14 cellular contexts compared by ENCODE assay signal in genomic region chr20:36162272-36162966, GRCh38. TPM values are rescaled to one million over a fixed set of nuclear protein-coding genes. Genes with fewer than 3 reads are reported as not detected.
A peak's percentile ranks its signal among the peaks of the same experiment; 100 is the strongest.
DNase-seq lines count a peak whose midpoint lies in the region; TF ChIP-seq lines count a peak whose summit lies in the region.
"Had no signal": no experiment of that assay in that cellular context is flagged by ENCODE, and none has a peak within 500 bp of the region (broad histone marks: within the 10 kb centered on the region; RNA-seq: fewer than 3 reads in every experiment).

No MANE protein-coding gene starts in this region.

- no peaks in the 10 kb centered on the region for H3K9me3 ChIP-seq in Loucy (ENCODE audit: insufficient read depth, low read depth, low read length)
- H3K9me3 ChIP-seq in SK-N-SH, result no peaks in the 10 kb centered on the region

- H3K9ac ChIP-seq in Loucy (ENCODE audit: low read depth, low read length, poor library complexity, severe bottlenecking) (no peak overlapping the region), SK-N-SH (no peak overlapping the region)

- no peak for TF ChIP-seq RAD21 in SK-N-SH (IDR thresholded peaks at IDR 0.05; ENCODE audit: low read length)

- peak in 1 of 2 experiments; percentile 8; a peak in 1 of 4 replicates for TF ChIP-seq EP300 in SK-N-SH (IDR thresholded peaks at IDR 0.05; ENCODE audit: borderline replicate concordance in 1 of 2, low read depth in 1 of 2, low read length in 1 of 2)

- no peaks in the 10 kb centered on the region for H3K27me3 ChIP-seq in Loucy (ENCODE audit: insufficient read depth, low read length, poor library complexity, severe bottlenecking)
- H3K27me3 ChIP-seq in SK-N-SH (ENCODE audit: insufficient read depth), result no peaks in the 10 kb centered on the region

- H3K4me1 ChIP-seq in Loucy (ENCODE audit: insufficient read depth, low read length, poor library complexity, severe bottlenecking), result peaks cover 5% of the 10 kb centered on the region
- H3K4me1 ChIP-seq in SK-N-SH (ENCODE audit: control insufficient read depth in 1 of 2, insufficient read depth in 2 of 2, low read depth in 1 of 2, low read length in 1 of 2), result peaks cover 7 to 9% of the 10 kb centered on the region in 2 experiments; a peak in 2 of 4 replicates

- H2AFZ ChIP-seq in Loucy (ENCODE audit: low read length) (peak overlapping the region; percentile 28; the same call in 1 of the 2 replicates), SK-N-SH (ENCODE audit: low read depth) (no peak overlapping the region)

- H3K9me2 ChIP-seq in Loucy (replicated peaks; ENCODE audit: low read depth, low read length) (no peaks in the 10 kb centered on the region), SK-N-SH (no peaks in the 10 kb centered on the region)

- TF ChIP-seq CTCF in Loucy (conservative IDR thresholded peaks at IDR 0.05; ENCODE audit: low read length) (no peak), SK-N-SH (IDR thresholded peaks at IDR 0.05) (no peak)

- CTCF ChIA-PET in SK-N-SH (lab: Yijun Ruan, JAX), result interaction anchor here (1.2 to 11.1 kb wide), 8 partner anchors 13 to 277 kb away, joined by 4 to 178 read pairs (median 6); partner anchors contain the start of gene SCAND1

- H3K79me2 ChIP-seq in Loucy (ENCODE audit: insufficient read depth, low read length) (no peaks in the 10 kb centered on the region), SK-N-SH (ENCODE audit: insufficient read depth) (0 out of 2 replicates have a peak, but pooled peaks cover 3% of the 10 kb centered on the region)

- DNase-seq in Ammon's horn (ENCODE audit: low spot score) (peak; percentile 19), SK-N-SH (peak; percentile 81), hepatic stellate cell (ENCODE audit: low spot score) (peak; percentile 43), activated T-cell treated with anti-CD3 and anti-CD28 coated beads for 4 hours (no peak), NCI-H146 (lab: John Stamatoyannopoulos, UW) (no peak), SKM-1 (lab: John Stamatoyannopoulos, UW; ENCODE audit: unreplicated experiment) (no peak)
- DNase-seq in stimulated activated CD4-positive, alpha-beta T cell treated with anti-CD3 and anti-CD28 coated beads, Interleukin-15, amount 100 ng/mL, for 24 hours, result no peak
- DNase-seq: CD4-positive, CD25-positive, alpha-beta regulatory T cell; endodermal cell; hippocampal formation; NCI-H774; stimulated activated CD4-positive, alpha-beta T cell treated with anti-CD3 and anti-CD28 coated beads, Interleukin-4, amount 100 ng/mL, for 24 hours; stimulated activated naive CD8-positive, alpha-beta T cell treated with anti-CD3 and anti-CD28 coated beads, Interleukin-15, amount 100 ng/mL, for 72 hours had no signal

- POLR2A ChIA-PET in SK-N-SH (lab: Yijun Ruan, JAX), result interaction anchor here (0.5 to 1.2 kb wide), 2 partner anchors 13 to 169 kb away, joined by 3 to 4 read pairs; no protein-coding TSS in a partner anchor

- H3K4me2 ChIP-seq in Loucy (ENCODE audit: low read depth, low read length, poor library complexity, severe bottlenecking), result no peak overlapping the region
- no peak overlapping the region for H3K4me2 ChIP-seq in SK-N-SH

- H4K20me1 ChIP-seq in Loucy (ENCODE audit: insufficient read depth, low read length, poor library complexity, severe bottlenecking) (no peaks in the 10 kb centered on the region), SK-N-SH (ENCODE audit: insufficient read depth) (0 out of 2 replicates have a peak, but pooled peaks cover 2% of the 10 kb centered on the region)

- no peak overlapping the region for H3K4me3 ChIP-seq in Loucy (ENCODE audit: low read length, poor library complexity, severe bottlenecking)
- no peak overlapping the region for H3K4me3 ChIP-seq in SK-N-SH (ENCODE audit: low read depth in 2 of 2, low read length in 1 of 2)

- 56% methylated on average over 11 of the region's 14 CpGs for WGBS in SK-N-SH (ENCODE audit: low lambda C conversion rate)

- H3K27ac ChIP-seq in SK-N-SH (ENCODE audit: low read depth in 2 of 2, low read length in 1 of 2), result peak overlapping the region in 1 of 2 experiments; percentile 45; a peak in 2 of 4 replicates

- H3F3A ChIP-seq in Loucy (ENCODE audit: low read depth) (no peaks in the 10 kb centered on the region), SK-N-SH (replicated peaks; ENCODE audit: insufficient read depth) (no peaks in the 10 kb centered on the region)

- H3K36me3 ChIP-seq in Loucy (ENCODE audit: insufficient read depth, low read length) (no peaks in the 10 kb centered on the region), SK-N-SH (replicated peaks in 1 of 2; ENCODE audit: control insufficient read depth in 1 of 2, insufficient read depth in 2 of 2, low read length in 1 of 2) (no peaks in the 10 kb centered on the region)

TF ChIP-seq in SK-N-SH, 30 proteins besides CTCF, POLR2A, EP300 and RAD21:
- TF ChIP-seq MXI1 (IDR thresholded peaks at IDR 0.05; ENCODE audit: low read depth, low read length) (peak; percentile 64; the same call in 1 of the 2 replicates), USF1 (IDR thresholded peaks at IDR 0.05; ENCODE audit: borderline replicate concordance, low read depth) (peak; percentile 54; the same call in 1 of the 2 replicates), NFIC (IDR thresholded peaks at IDR 0.05; ENCODE audit: borderline replicate concordance) (peak; percentile 24; the same call in 1 of the 2 replicates), RCOR1 (IDR thresholded peaks at IDR 0.05; ENCODE audit: low read length) (no peak)
TF ChIP-seq in SK-N-SH: peak in this region for 3.

RNA-seq across cellular contexts. Expression of gene EPB41L1, which starts 7.9 kb away (rescaled TPM):
- 20.7 and 26.1 TPM in 2 replicates for polyA plus RNA-seq in SK-N-SH (2012; rRNA removed)
- polyA plus RNA-seq in SK-N-SH (2012; cell fraction: cytosol; rRNA removed), result 19.1 and 25.2 TPM in 2 replicates
- polyA plus RNA-seq in SK-N-SH (2012; cell fraction: nucleus; rRNA removed), result 24.9 and 27.9 TPM in 2 replicates
- polyA plus RNA-seq: CD4-positive, CD25-positive, alpha-beta regulatory T cell had no signal

Comparison
In these comparisons a context has a peak if more than half of its experiments do, and no peak if none do; other contexts are left out.
1. DNase-seq: peak in Ammon's horn (single experiment), SK-N-SH (single experiment) and hepatic stellate cell (single experiment); none in stimulated activated CD4-positive, alpha-beta T cell treated with anti-CD3 and anti-CD28 coated beads, Interleukin-15, amount 100 ng/mL, for 24 hours (single experiment), activated T-cell treated with anti-CD3 and anti-CD28 coated beads for 4 hours (single experiment), NCI-H146 (single experiment) and SKM-1 (single experiment).